Comparison of ENCODE assay signal across 8 cellular contexts in the genomic region with DNA sequence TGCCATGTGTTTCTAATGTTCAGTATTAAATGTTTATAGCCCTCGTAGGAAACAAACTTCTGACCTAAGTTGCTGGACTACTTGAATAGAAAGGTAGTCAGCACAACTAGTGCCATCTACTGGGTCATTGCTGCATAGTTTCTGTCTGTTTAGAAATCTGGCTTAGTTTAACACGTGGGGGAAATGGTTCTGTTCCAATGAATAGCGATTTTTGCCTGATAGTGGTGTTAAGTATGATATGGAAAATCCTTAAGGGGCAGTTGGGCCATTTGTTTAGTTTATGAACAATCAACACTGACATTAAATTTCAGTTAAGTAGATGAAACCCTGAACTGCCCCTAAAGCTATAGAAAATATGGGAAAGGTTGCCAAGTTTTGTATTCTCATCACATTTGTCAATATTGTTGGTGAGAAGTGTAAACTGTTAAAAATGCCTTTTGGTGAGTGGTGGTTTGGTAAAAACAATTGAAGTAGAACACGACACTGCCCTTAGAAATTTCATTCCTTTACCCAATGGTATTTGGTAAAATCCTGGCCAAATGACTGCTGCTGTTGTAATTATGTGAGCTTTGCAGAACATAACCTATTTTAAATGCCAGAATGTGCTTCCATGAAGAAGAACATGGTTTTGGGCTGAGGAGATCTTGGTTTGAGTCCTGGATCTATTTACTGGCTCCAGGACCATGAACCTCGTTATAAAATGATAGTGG. TPM values are rescaled to one million over a fixed set of nuclear protein-coding genes. Genes with fewer than 3 reads are reported as not detected.
DNase-seq lines count a peak whose midpoint lies in the region; ATAC-seq, FAIRE-seq and TF ChIP-seq lines count a peak whose summit lies in the region.

No MANE protein-coding gene starts in this region.

- H2AFZ ChIP-seq in KMS-11 (ENCODE audit: low read depth): no peak overlapping the region
- no peak overlapping the region for H2AFZ ChIP-seq in keratinocyte (ENCODE audit: control insufficient read depth, low read length)

- TF ChIP-seq POLR2A in breast epithelium (IDR thresholded peaks at IDR 0.05) (no peak), stomach (IDR thresholded peaks at IDR 0.05) (no peak)

- peak; percentile 75 for ATAC-seq in GM21786 (IDR thresholded peaks at IDR 0.05; ENCODE audit: unreplicated experiment)

- peaks cover 1% of the 10 kb centered on the region; the same call in 1 of the 2 replicates for H3K36me3 ChIP-seq in KMS-11 (ENCODE audit: insufficient read depth)
- H3K36me3 ChIP-seq in SJCRH30: peaks cover 25% of the 10 kb centered on the region
- no peaks in the 10 kb centered on the region for H3K36me3 ChIP-seq in breast epithelium
- H3K36me3 ChIP-seq in keratinocyte (ENCODE audit: control insufficient read depth in 2 of 2, extremely low read depth in 1 of 2, insufficient read depth in 2 of 2, low read length in 2 of 2): peaks cover 3 to 10% of the 10 kb centered on the region in 2 experiments
- H3K36me3 ChIP-seq in stomach: peaks cover 0 to 23% (median 10%) of the 10 kb centered on the region in 4 donors

- no peaks in the 10 kb centered on the region for H3K9me1 ChIP-seq in keratinocyte (ENCODE audit: control insufficient read depth, extremely low read depth, insufficient read depth, low read length)

- intact Hi-C loops in breast epithelium (cut with DNase I; ENCODE audit: low total_unique reads): no loop called here
- intact Hi-C loops in stomach (cut with DNase I; ENCODE audit: low total_unique reads): loop anchor here (5.0 kb wide), 2 partner anchors 124 to 139 kb away; no protein-coding TSS in a partner anchor

- H3K9ac ChIP-seq in KMS-11: no peak overlapping the region
- no peak overlapping the region for H3K9ac ChIP-seq in keratinocyte (ENCODE audit: control insufficient read depth, extremely low read depth, insufficient read depth, low read length)

- H3K4me2 ChIP-seq in KMS-11: peak overlapping the region; percentile 30
- H3K4me2 ChIP-seq in keratinocyte (ENCODE audit: control insufficient read depth, extremely low read depth, insufficient read depth, low read depth, low read length): no peak overlapping the region

- H4K20me1 ChIP-seq in KMS-11 (ENCODE audit: insufficient read depth) (no peaks in the 10 kb centered on the region), keratinocyte (ENCODE audit: control insufficient read depth, extremely low read depth, insufficient read depth, low read length) (no peaks in the 10 kb centered on the region)

- H3K27me3 ChIP-seq in KMS-11 (ENCODE audit: insufficient read depth, low read depth) (no peaks in the 10 kb centered on the region), SJCRH30 (no peaks in the 10 kb centered on the region), breast epithelium (no peaks in the 10 kb centered on the region), keratinocyte (ENCODE audit: control insufficient read depth, extremely low read depth, insufficient read depth, low read length) (no peaks in the 10 kb centered on the region), stomach (peaks cover 0 to 3% (median 0%) of the 10 kb centered on the region in 3 donors)

- no peaks in the 10 kb centered on the region for H3K9me3 ChIP-seq in SJCRH30 (replicated peaks)
- H3K9me3 ChIP-seq in breast epithelium: no peaks in the 10 kb centered on the region
- no peaks in the 10 kb centered on the region for H3K9me3 ChIP-seq in keratinocyte (ENCODE audit: control insufficient read depth, low read depth, low read length)
- no peaks in the 10 kb centered on the region for H3K9me3 ChIP-seq in stomach

- WGBS in stomach, 5 donors: 8 to 14% (median 11%) methylated on average over 5 of the region's 5 CpGs

- peaks cover 24% of the 10 kb centered on the region for H3K4me1 ChIP-seq in KMS-11 (ENCODE audit: low read depth, poor library complexity, severe bottlenecking)
- peaks cover 8% of the 10 kb centered on the region for H3K4me1 ChIP-seq in SJCRH30
- H3K4me1 ChIP-seq in breast epithelium: no peaks in the 10 kb centered on the region
- H3K4me1 ChIP-seq in keratinocyte (ENCODE audit: control insufficient read depth, extremely low read depth, insufficient read depth, low read length): peaks cover 45% of the 10 kb centered on the region
- peaks cover 5 to 49% (median 11%) of the 10 kb centered on the region in 4 donors for H3K4me1 ChIP-seq in stomach

- H3K79me2 ChIP-seq in KMS-11 (ENCODE audit: insufficient read depth, low read depth) (no peaks in the 10 kb centered on the region), keratinocyte (ENCODE audit: control insufficient read depth, insufficient read depth, low read length) (no peaks in the 10 kb centered on the region)

- no peak overlapping the region for H3K4me3 ChIP-seq in KMS-11 (IDR thresholded peaks at IDR 0.05; ENCODE audit: insufficient read depth, low read depth, low read length)
- H3K4me3 ChIP-seq in SJCRH30: no peak overlapping the region
- H3K4me3 ChIP-seq in breast epithelium: no peak overlapping the region
- no peak overlapping the region for H3K4me3 ChIP-seq in keratinocyte (ENCODE audit: control insufficient read depth in 2 of 3, extremely low read depth in 1 of 3, insufficient read depth in 2 of 3, low read depth in 1 of 3, low read length in 3 of 3)
- no peak overlapping the region for H3K4me3 ChIP-seq in stomach

- H3K27ac ChIP-seq in KMS-11 (no peak overlapping the region), SJCRH30 (no peak overlapping the region), breast epithelium (no peak overlapping the region), keratinocyte (ENCODE audit: control insufficient read depth, insufficient read depth, low read length) (peak overlapping the region; percentile 8), stomach (no peak overlapping the region)

- dilution Hi-C loops in keratinocyte (cut with MboI; ENCODE audit: extremely low pct_ligation_motif_present, low sequenced_read_pairs): no loop called here

- no peak for TF ChIP-seq EP300 in stomach (IDR thresholded peaks at IDR 0.05)

- DNase-seq in stimulated activated CD4-positive, alpha-beta T cell treated with anti-CD3 and anti-CD28 coated beads, Interleukin-15, amount 100 ng/mL, for 24 hours: peak; percentile 50
- no peak for DNase-seq in stimulated activated CD4-positive, alpha-beta T cell treated with anti-CD3 and anti-CD28 coated beads, Interleukin-12 subunit alpha, Interleukin-12 subunit beta, amount 100 ng/mL, for 4 hours
- DNase-seq in SJCRH30 (peak; percentile 70 to 91), breast epithelium (ENCODE audit: low spot score in 2 of 2) (peak in 1 of 2 donors; percentile 36), keratinocyte (ENCODE audit: low read depth, low spot score) (no peak), stomach (peak; percentile 32)

- TF ChIP-seq CTCF in KMS-11 (conservative IDR thresholded peaks at IDR 0.05; ENCODE audit: low read depth, low read length) (peak; percentile 84), breast epithelium (IDR thresholded peaks at IDR 0.05) (peak; percentile 68 to 78 (median 70)), keratinocyte (optimal IDR thresholded peaks at IDR 0.05 in 1 of 3, IDR thresholded peaks at IDR 0.05 in 1 of 3, conservative IDR thresholded peaks at IDR 0.05 in 1 of 3; ENCODE audit: extremely low read depth in 1 of 3, insufficient read depth in 2 of 3, low read length in 3 of 3) (peak; percentile 52 to 74 (median 57)), stomach (IDR thresholded peaks at IDR 0.05) (peak in 5 of 7 experiments; percentile 52 to 85 (median 68))

- FAIRE-seq in keratinocyte (lab: Jason Lieb, UNC): peak; percentile 97

RNA-seq across cellular contexts. Expression of gene NABP1, which starts 13.2 kb away (rescaled TPM):
- total RNA-seq in SJCRH30 (2014; rRNA removed; shearing (Covaris generic)): 55.4 and 69.1 TPM in 2 replicates
- 10 to 100 TPM; 34.4 to 44.9 (median 37.8) TPM for total RNA-seq in breast epithelium
- polyA plus RNA-seq in keratinocyte: 18.4 to 29.3 TPM (median 22.8 TPM) in 3 replicates
- polyA plus RNA-seq in keratinocyte (2011; ENCODE audit: low read depth): 29.0 TPM
- 9.9 and 14.9 TPM in 2 replicates for polyA plus RNA-seq in keratinocyte (2011; cell fraction: cytosol; rRNA removed)
- 56.3 and 69.3 TPM in 2 replicates for polyA plus RNA-seq in keratinocyte (2011; cell fraction: nucleus; rRNA removed)
- 21.3 and 25.4 TPM in 2 replicates for polyA plus RNA-seq in keratinocyte (2012; ENCODE audit: low replicate concordance)
- 5.5 to 50.9 TPM (median 24.0 TPM) in 3 replicates for polyA minus RNA-seq in keratinocyte
- 16.3 TPM for polyA minus RNA-seq in keratinocyte (2011; cell fraction: cytosol; rRNA and poly(A)+ RNA removed)
- polyA minus RNA-seq in keratinocyte (2011; cell fraction: nucleus; rRNA and poly(A)+ RNA removed): 45.1 and 82.4 TPM in 2 replicates
- 10 to 100 TPM in 3 of 5 donors, 1 to 10 TPM in 2; 1.4 to 30.1 (median 12.5) TPM for total RNA-seq in stomach
- 1 to 10 TPM; 4.1 to 9.7 (median 4.5) TPM for polyA plus RNA-seq in stomach

Comparison
In these comparisons a context has a peak if more than half of its experiments do, and no peak if none do; other contexts are left out.
1. DNase-seq: peak in stimulated activated CD4-positive, alpha-beta T cell treated with anti-CD3 and anti-CD28 coated beads, Interleukin-15, amount 100 ng/mL, for 24 hours (single experiment), SJCRH30 (2 of 2) and stomach (single experiment); none in stimulated activated CD4-positive, alpha-beta T cell treated with anti-CD3 and anti-CD28 coated beads, Interleukin-12 subunit alpha, Interleukin-12 subunit beta, amount 100 ng/mL, for 4 hours (single experiment) and keratinocyte (single experiment).
2. Peak in every context shown above with its lines, with median percentiles within 50 percentile points of each other: CTCF ChIP-seq.